Comparison of ENCODE assay signal across 9 cellular contexts in genomic region chr2:219274392-219274921, GRCh38. TPM values are rescaled to one million over a fixed set of nuclear protein-coding genes. Genes with fewer than 3 reads are reported as not detected.
A peak's percentile ranks its signal among the peaks of the same experiment; 100 is the strongest.
DNase-seq lines count a peak whose midpoint lies in the region; ATAC-seq, FAIRE-seq and TF ChIP-seq lines count a peak whose summit lies in the region.
"Had no signal": no experiment of that assay in that cellular context is flagged by ENCODE, and none has a peak within 500 bp of the region (broad histone marks: within the 10 kb centered on the region; RNA-seq: fewer than 3 reads in every experiment).

No MANE protein-coding gene starts in this region.

- WGBS in K562 (ENCODE audit: insufficient coverage, low coverage, missing lambda C conversion rate) = 17% methylated on average over 3 of the region's 3 CpGs
- 40 to 51% methylated on average over 3 of the region's 3 CpGs for WGBS in upper lobe of left lung, 2 donors

- H3K9ac ChIP-seq in HUES48 (ENCODE audit: low read depth, low read length) (no peak overlapping the region), K562 (ENCODE audit: insufficient read depth in 1 of 2, low read depth in 2 of 2, low read length in 2 of 2) (peak overlapping the region in 1 of 2 experiments; percentile 68; a peak in 1 of 4 replicates)

- H3K36me3 ChIP-seq in HUES48 (ENCODE audit: control insufficient read depth, insufficient read depth, low read length) (no peaks in the 10 kb centered on the region), K562 (ENCODE audit: control insufficient read depth, insufficient read depth, low read length) (no peaks in the 10 kb centered on the region), upper lobe of left lung (no peaks in the 10 kb centered on the region)

- no peak overlapping the region for H3K4me2 ChIP-seq in K562 (ENCODE audit: insufficient read depth, low read length)

- ATAC-seq in K562 = no peak
- peak in 1 of 2 donors; percentile 23 for ATAC-seq in upper lobe of left lung (ENCODE audit: low FRiP score in 2 of 2)
- no peak for ATAC-seq in HG02840 (IDR thresholded peaks at IDR 0.05; ENCODE audit: low FRiP score, unreplicated experiment)
- ATAC-seq: activated CD4-positive, CD25-positive, alpha-beta regulatory T cell treated with anti-CD3 and anti-CD28 coated beads, Interleukin-2, amount 50 U/mL, for 24 hours had no signal

- H3K27ac ChIP-seq in HUES48 (ENCODE audit: low read depth, low read length) (peak overlapping the region; percentile 81), K562 (ENCODE audit: extremely low read depth, low read depth, low read length) (no peak overlapping the region), upper lobe of left lung (peak overlapping the region; percentile 62 to 78 (median 68))

- H3K4me3 ChIP-seq in HUES48 (ENCODE audit: low read depth, low read length) (no peak overlapping the region), K562 (no peak overlapping the region), upper lobe of left lung (no peak overlapping the region)

- DNase-seq in K562 (ENCODE audit: extremely low read depth in 1 of 4, low spot score in 3 of 4) (no peak), islet precursor cell (peak; percentile 97), upper lobe of left lung (peak in 1 of 2 donors; percentile 46), NCI-H82 treated with DMSO at 0.1 percent for 48 hours (lab: John Stamatoyannopoulos, UW; ENCODE audit: unreplicated experiment) (no peak)
- DNase-seq in activated CD8-positive, alpha-beta memory T cell treated with anti-CD3 and anti-CD28 coated beads, Interleukin-2, amount 50 U/mL, for 48 hours = no peak
- DNase-seq: stimulated activated CD4-positive, alpha-beta T cell treated with anti-CD3 and anti-CD28 coated beads, Interleukin-15, amount 100 ng/mL, for 24 hours had no signal

- CTCF ChIA-PET in K562 (lab: Yijun Ruan, JAX; ENCODE audit: low intra/inter-chr PET ratio) = no interaction called here

- no peak for TF ChIP-seq CTCF in K562 (IDR thresholded peaks at IDR 0.05 in 2 of 3, conservative IDR thresholded peaks at IDR 0.05 in 1 of 3; ENCODE audit: insufficient read depth in 2 of 3, low read depth in 1 of 3, low read length in 3 of 3)
- no peak for TF ChIP-seq CTCF in upper lobe of left lung (IDR thresholded peaks at IDR 0.05)

- TF ChIP-seq RAD21 in K562 (CRISPR knock-in tag; conservative IDR thresholded peaks at IDR 0.05 in 1 of 2, IDR thresholded peaks at IDR 0.05 in 1 of 2) = no peak

- peaks cover 24% of the 10 kb centered on the region for H3K4me1 ChIP-seq in HUES48 (ENCODE audit: control insufficient read depth, insufficient read depth, low read length)
- H3K4me1 ChIP-seq in K562 (replicated peaks in 1 of 2; ENCODE audit: control insufficient read depth in 2 of 2, insufficient read depth in 2 of 2, low read length in 2 of 2) = peaks cover 17 to 26% of the 10 kb centered on the region in 2 experiments
- H3K4me1 ChIP-seq in upper lobe of left lung = peaks cover 12 to 16% (median 16%) of the 10 kb centered on the region in 4 donors

- no peaks in the 10 kb centered on the region for H3K9me3 ChIP-seq in HUES48 (ENCODE audit: control insufficient read depth, insufficient read depth, low read length)
- H3K9me3 ChIP-seq in K562 (replicated peaks; ENCODE audit: control insufficient read depth, insufficient read depth, low read depth, low read length) = no peaks in the 10 kb centered on the region
- H3K9me3 ChIP-seq in upper lobe of left lung = no peaks in the 10 kb centered on the region

- peaks cover 4% of the 10 kb centered on the region; the same call in 1 of the 2 replicates for H3K27me3 ChIP-seq in HUES48 (ENCODE audit: control insufficient read depth, insufficient read depth, low read length)
- H3K27me3 ChIP-seq in K562 (ENCODE audit: control insufficient read depth in 2 of 2, insufficient read depth in 2 of 2, low read length in 2 of 2) = no peaks in the 10 kb centered on the region
- H3K27me3 ChIP-seq in upper lobe of left lung = no peaks in the 10 kb centered on the region

- H3K79me2 ChIP-seq in K562 (ENCODE audit: control insufficient read depth, insufficient read depth, low read length) = no peaks in the 10 kb centered on the region

- no peaks in the 10 kb centered on the region for H4K20me1 ChIP-seq in K562 (replicated peaks; ENCODE audit: control insufficient read depth, insufficient read depth, low read length)

- no TSS peak for BruUV-seq in K562 (replicated peaks; lab: Mats Ljungman, UMichigan)

- in situ Hi-C loops in K562 (cut with MboI) = no loop called here

- intact Hi-C loops in K562 (cut with micrococcal nuclease) = no loop called here

- no peak for TF ChIP-seq POLR2A in K562 (conservative IDR thresholded peaks at IDR 0.05)
- TF ChIP-seq POLR2A in upper lobe of left lung (IDR thresholded peaks at IDR 0.05) = peak in 1 of 4 donors; percentile 40

- FAIRE-seq in K562 (lab: Jason Lieb, UNC) = no peak

- peak overlapping the region; percentile 15 for H2AFZ ChIP-seq in K562 (ENCODE audit: low read depth, low read length)

- H3K9me1 ChIP-seq in K562 (ENCODE audit: control insufficient read depth, insufficient read depth, low read length) = no peaks in the 10 kb centered on the region

- POLR2A ChIA-PET in K562 (lab: Yijun Ruan, JAX) = interaction anchor here (0.7 to 1.1 kb wide), 6 partner anchors 13 to 59 kb away, joined by 3 to 7 read pairs (median 4); partner anchors contain the start of genes TUBA4A and TUBA4B

- TF ChIP-seq EP300 in K562 (IDR thresholded peaks at IDR 0.05; ENCODE audit: low read length) (no peak), upper lobe of left lung (IDR thresholded peaks at IDR 0.05) (no peak)

RNA-seq across cellular contexts. Expression of gene DNAJB2, which starts 4.7 kb away (rescaled TPM):
- total RNA-seq in K562 (2011; cell fraction: chromatin; rRNA removed; ENCODE audit: low replicate concordance) = 11.1 and 15.9 TPM in 2 replicates
- 9.1 and 10.3 TPM in 2 replicates for total RNA-seq in K562 (2011; cell fraction: nucleolus; rRNA removed)
- total RNA-seq in K562 (2011; cell fraction: nucleoplasm; rRNA removed) = 7.7 and 9.6 TPM in 2 replicates
- total RNA-seq in K562 (2014; rRNA removed) (1.6 and 1.7 TPM in 2 replicates), K562 (2014; rRNA removed; fragmentation: Illumina TruSeq; extraction: Trizol) (0.99 and 1.1 TPM in 2 replicates), K562 (2015; rRNA removed; fragmentation: Illumina TruSeq; extraction: Trizol) (1.7 and 2.1 TPM in 2 replicates), K562 (2021) (2.5 and 2.8 TPM in 2 replicates), upper lobe of left lung (10 to 100 TPM; 58.6 to 86.1 (median 75.5) TPM)
- polyA plus RNA-seq in K562 (2011; rRNA removed) (2.6 and 8.2 TPM in 2 replicates), K562 (2014; fragmentation: Illumina TruSeq; extraction: Trizol) (1.8 and 2.2 TPM in 2 replicates), K562 (2014; fragmentation: Nextera tagmentation; extraction: Ambion mirVana) (under 1 TPM in 1 of 2 experiments, not detected in 1; 0.08 TPM), K562 (2014; rRNA removed) (3.0 and 3.9 TPM in 2 replicates)
- polyA plus RNA-seq in K562 (2011; cell fraction: cytosol; rRNA removed) = 3.7 and 7.3 TPM in 2 replicates
- polyA plus RNA-seq in K562 (2011; cell fraction: nucleus; rRNA removed) = 9.3 and 20.5 TPM in 2 replicates
- polyA plus RNA-seq in K562 (2012) = 5.0 and 8.5 TPM in 2 replicates
- polyA minus RNA-seq in K562 (2011; rRNA and poly(A)+ RNA removed) = 2.0 and 4.1 TPM in 2 replicates
- 3.9 and 4.7 TPM in 2 replicates for polyA minus RNA-seq in K562 (2011; cell fraction: cytosol; rRNA and poly(A)+ RNA removed)
- 3.4 and 10.0 TPM in 2 replicates for polyA minus RNA-seq in K562 (2011; cell fraction: nucleus; rRNA and poly(A)+ RNA removed)

RNA-seq across cellular contexts. Expression of gene TUBA4A, which starts 20.7 kb away (rescaled TPM):
- total RNA-seq in K562 (2011; cell fraction: chromatin; rRNA removed; ENCODE audit: low replicate concordance) = 31.2 and 48.4 TPM in 2 replicates
- total RNA-seq in K562 (2011; cell fraction: nucleolus; rRNA removed) = 21.7 and 30.7 TPM in 2 replicates
- 25.6 and 26.8 TPM in 2 replicates for total RNA-seq in K562 (2011; cell fraction: nucleoplasm; rRNA removed)
- total RNA-seq in K562 (2014; rRNA removed) = 32.8 and 47.0 TPM in 2 replicates
- 30.0 and 32.1 TPM in 2 replicates for total RNA-seq in K562 (2014; rRNA removed; fragmentation: Illumina TruSeq; extraction: Trizol)
- total RNA-seq in K562 (2015; rRNA removed; fragmentation: Illumina TruSeq; extraction: Trizol) = 25.1 and 26.9 TPM in 2 replicates
- total RNA-seq in K562 (2021) = 52.4 and 57.6 TPM in 2 replicates
- 48.6 and 71.9 TPM in 2 replicates for polyA plus RNA-seq in K562 (2011; rRNA removed)
- polyA plus RNA-seq in K562 (2011; cell fraction: cytosol; rRNA removed) = 91.8 and 167 TPM in 2 replicates
- 89.0 and 90.1 TPM in 2 replicates for polyA plus RNA-seq in K562 (2011; cell fraction: nucleus; rRNA removed)
- polyA plus RNA-seq in K562 (2012) = 60.3 and 69.5 TPM in 2 replicates
- polyA plus RNA-seq in K562 (2014; fragmentation: Illumina TruSeq; extraction: Trizol) = 126 and 174 TPM in 2 replicates
- 10 to 100 TPM; 31.5 to 60.0 TPM for polyA plus RNA-seq in K562 (2014; fragmentation: Nextera tagmentation; extraction: Ambion mirVana)
- 42.4 and 48.9 TPM in 2 replicates for polyA plus RNA-seq in K562 (2014; rRNA removed)
- 19.6 and 23.6 TPM in 2 replicates for polyA minus RNA-seq in K562 (2011; rRNA and poly(A)+ RNA removed)
- polyA minus RNA-seq in K562 (2011; cell fraction: cytosol; rRNA and poly(A)+ RNA removed) = 25.1 and 27.8 TPM in 2 replicates
- polyA minus RNA-seq in K562 (2011; cell fraction: nucleus; rRNA and poly(A)+ RNA removed) = 12.7 and 18.3 TPM in 2 replicates
- total RNA-seq in upper lobe of left lung = 10 to 100 TPM; 17.8 to 52.1 (median 40.3) TPM

RNA-seq across cellular contexts. Expression of gene TUBA4B, which starts 21.4 kb away (rescaled TPM):
- not detected in 2 replicates for total RNA-seq in K562 (2011; cell fraction: chromatin; rRNA removed; ENCODE audit: low replicate concordance)
- total RNA-seq in K562 (2011; cell fraction: nucleolus; rRNA removed) = not detected in 2 replicates
- not detected in 2 replicates for total RNA-seq in K562 (2011; cell fraction: nucleoplasm; rRNA removed)
- total RNA-seq in K562 (2014; rRNA removed) (not detected in 2 replicates), K562 (2014; rRNA removed; fragmentation: Illumina TruSeq; extraction: Trizol) (not detected in 2 replicates), K562 (2015; rRNA removed; fragmentation: Illumina TruSeq; extraction: Trizol) (not detected in 2 replicates), K562 (2021) (not detected in 2 replicates), upper lobe of left lung (1 to 10 TPM in 5 of 6 donors, under 1 TPM in 1; 0.26 to 8.9 (median 3.1) TPM)
- polyA plus RNA-seq in K562 (2011; rRNA removed) (not detected in 2 replicates), K562 (2014; fragmentation: Illumina TruSeq; extraction: Trizol) (not detected in 2 replicates), K562 (2014; fragmentation: Nextera tagmentation; extraction: Ambion mirVana) (under 1 TPM in 1 of 2 experiments, not detected in 1; 0.04 TPM), K562 (2014; rRNA removed) (not detected in 2 replicates)
- not detected in 2 replicates for polyA plus RNA-seq in K562 (2011; cell fraction: cytosol; rRNA removed)
- polyA plus RNA-seq in K562 (2011; cell fraction: nucleus; rRNA removed) = not detected in 2 replicates
- 0.05 TPM in 1 of 2 replicates, not detected in the other for polyA plus RNA-seq in K562 (2012)
- polyA minus RNA-seq in K562 (2011; rRNA and poly(A)+ RNA removed) = not detected in 2 replicates
- not detected in 2 replicates for polyA minus RNA-seq in K562 (2011; cell fraction: cytosol; rRNA and poly(A)+ RNA removed)
- polyA minus RNA-seq in K562 (2011; cell fraction: nucleus; rRNA and poly(A)+ RNA removed) = not detected in 2 replicates

RNA-seq across cellular contexts. Expression of gene STK16, which starts 29.2 kb away (rescaled TPM):
- 42.8 and 94.2 TPM in 2 replicates for total RNA-seq in K562 (2011; cell fraction: chromatin; rRNA removed; ENCODE audit: low replicate concordance)
- total RNA-seq in K562 (2011; cell fraction: nucleolus; rRNA removed) = 52.6 and 59.7 TPM in 2 replicates
- total RNA-seq in K562 (2011; cell fraction: nucleoplasm; rRNA removed) = 43.8 and 46.6 TPM in 2 replicates
- total RNA-seq in K562 (2014; rRNA removed) (5.4 and 9.9 TPM in 2 replicates), K562 (2014; rRNA removed; fragmentation: Illumina TruSeq; extraction: Trizol) (13.1 and 17.8 TPM in 2 replicates), K562 (2015; rRNA removed; fragmentation: Illumina TruSeq; extraction: Trizol) (16.4 and 16.9 TPM in 2 replicates), K562 (2021) (18.2 and 19.8 TPM in 2 replicates), upper lobe of left lung (10 to 100 TPM; 12.6 to 28.3 (median 15.7) TPM)
- polyA plus RNA-seq in K562 (2011; rRNA removed) (34.6 and 41.4 TPM in 2 replicates), K562 (2014; fragmentation: Illumina TruSeq; extraction: Trizol) (33.8 and 36.2 TPM in 2 replicates), K562 (2014; fragmentation: Nextera tagmentation; extraction: Ambion mirVana) (10 to 100 TPM in 1 of 2 experiments, 1 to 10 TPM in 1; 5.6 to 12.9 TPM), K562 (2014; rRNA removed) (21.0 and 24.6 TPM in 2 replicates)
- polyA plus RNA-seq in K562 (2011; cell fraction: cytosol; rRNA removed) = 57.6 and 64.0 TPM in 2 replicates
- polyA plus RNA-seq in K562 (2011; cell fraction: nucleus; rRNA removed) = 72.9 and 74.0 TPM in 2 replicates
- polyA plus RNA-seq in K562 (2012) = 17.4 and 29.3 TPM in 2 replicates
- polyA minus RNA-seq in K562 (2011; rRNA and poly(A)+ RNA removed) = 26.1 and 28.4 TPM in 2 replicates
- polyA minus RNA-seq in K562 (2011; cell fraction: cytosol; rRNA and poly(A)+ RNA removed) = 12.9 and 18.8 TPM in 2 replicates
- polyA minus RNA-seq in K562 (2011; cell fraction: nucleus; rRNA and poly(A)+ RNA removed) = 40.4 and 52.2 TPM in 2 replicates

RNA-seq across cellular contexts. Expression of gene GLB1L, which starts 29.2 kb away (rescaled TPM):
- 9.2 and 12.3 TPM in 2 replicates for total RNA-seq in K562 (2011; cell fraction: chromatin; rRNA removed; ENCODE audit: low replicate concordance)
- 6.4 and 8.3 TPM in 2 replicates for total RNA-seq in K562 (2011; cell fraction: nucleolus; rRNA removed)
- total RNA-seq in K562 (2011; cell fraction: nucleoplasm; rRNA removed) = 4.4 and 8.7 TPM in 2 replicates
- 2.2 and 3.4 TPM in 2 replicates for total RNA-seq in K562 (2014; rRNA removed)
- total RNA-seq in K562 (2014; rRNA removed; fragmentation: Illumina TruSeq; extraction: Trizol) = 2.5 and 2.6 TPM in 2 replicates
- total RNA-seq in K562 (2015; rRNA removed; fragmentation: Illumina TruSeq; extraction: Trizol) = 2.2 and 3.2 TPM in 2 replicates
- total RNA-seq in K562 (2021) = 2.7 and 3.6 TPM in 2 replicates
- 1.8 and 2.9 TPM in 2 replicates for polyA plus RNA-seq in K562 (2011; rRNA removed)
- polyA plus RNA-seq in K562 (2011; cell fraction: cytosol; rRNA removed) = 1.9 and 2.5 TPM in 2 replicates
- polyA plus RNA-seq in K562 (2011; cell fraction: nucleus; rRNA removed) = 4.8 and 4.9 TPM in 2 replicates
- 2.2 and 4.1 TPM in 2 replicates for polyA plus RNA-seq in K562 (2012)
- polyA plus RNA-seq in K562 (2014; fragmentation: Illumina TruSeq; extraction: Trizol) = 2.8 and 4.0 TPM in 2 replicates
- polyA plus RNA-seq in K562 (2014; fragmentation: Nextera tagmentation; extraction: Ambion mirVana) = under 1 TPM; 0.42 to 0.59 TPM
- 2.8 and 4.4 TPM in 2 replicates for polyA plus RNA-seq in K562 (2014; rRNA removed)
- 1.8 and 2.1 TPM in 2 replicates for polyA minus RNA-seq in K562 (2011; rRNA and poly(A)+ RNA removed)
- 0.95 and 1.4 TPM in 2 replicates for polyA minus RNA-seq in K562 (2011; cell fraction: cytosol; rRNA and poly(A)+ RNA removed)
- 2.7 and 3.6 TPM in 2 replicates for polyA minus RNA-seq in K562 (2011; cell fraction: nucleus; rRNA and poly(A)+ RNA removed)
- 10 to 100 TPM in 3 of 6 donors, 1 to 10 TPM in 3; 4.1 to 19.5 (median 11.9) TPM for total RNA-seq in upper lobe of left lung
